23 cellular contexts compared by ENCODE assay signal in the genomic region with DNA sequence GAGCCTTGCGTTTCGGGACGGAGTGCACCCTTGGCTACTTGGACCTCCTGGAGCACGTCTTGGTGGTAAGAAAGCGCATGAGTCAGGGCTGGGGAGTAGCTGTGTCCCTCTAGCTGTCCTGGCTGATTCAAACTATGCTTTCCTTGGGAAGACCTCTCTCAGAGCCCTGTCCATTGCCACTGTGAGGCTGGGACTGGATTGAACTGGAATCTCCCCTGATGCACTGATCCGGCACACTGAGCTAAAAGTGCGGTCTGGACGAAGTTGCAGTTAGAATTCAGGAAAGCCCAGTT.
A peak's percentile ranks its signal among the peaks of the same experiment; 100 is the strongest.
DNase-seq lines count a peak whose midpoint lies in the region; ATAC-seq and TF ChIP-seq lines count a peak whose summit lies in the region.
"Had no signal": no experiment of that assay in that cellular context is flagged by ENCODE, and none has a peak within 500 bp of the region (broad histone marks: within the 10 kb centered on the region; RNA-seq: fewer than 3 reads in every experiment).

No MANE protein-coding gene starts in this region.

- WGBS in IMR-90 (ENCODE audit: extremely low coverage in 2 of 2, insufficient read length in 1 of 2), 2 experiments = 86% methylated on average over 4 of the region's 8 CpGs; no CpG with 5 or more reads in 1 of the 2 experiments
- 94 to 97% methylated on average over 8 of the region's 8 CpGs for WGBS in mesodermal cell (ENCODE audit: insufficient coverage in 2 of 2), 2 experiments
- WGBS in trophoblast cell (ENCODE audit: extremely low coverage, insufficient coverage, insufficient read length) = no CpG with 5 or more reads among the region's 8 CpGs

- no peaks in the 10 kb centered on the region for H3K27me3 Mint-ChIP-seq in Calu3 (ENCODE audit: unreplicated experiment)

- peak overlapping the region; percentile 62; the same call in 1 of the 2 replicates for H3K14ac ChIP-seq in IMR-90 (replicated peaks; ENCODE audit: low read depth, low read length)
- H3K14ac ChIP-seq in trophoblast cell (ENCODE audit: low read length) = peak overlapping the region; percentile 97

- H3K18ac ChIP-seq in IMR-90 (ENCODE audit: low read depth, low read length) (no peak overlapping the region), trophoblast cell (ENCODE audit: low read length) (peak overlapping the region; percentile 89)

- no peak for TF ChIP-seq RAD21 in IMR-90 (IDR thresholded peaks at IDR 0.05; ENCODE audit: low read length)

- no peak overlapping the region for H2AFZ ChIP-seq in IMR-90 (replicated peaks; ENCODE audit: low read length, poor library complexity)
- peak overlapping the region; percentile 28 for H2AFZ ChIP-seq in trophoblast cell (ENCODE audit: insufficient read depth, low read length, poor library complexity)

- no peak for TF ChIP-seq POLR2A in IMR-90 (IDR thresholded peaks at IDR 0.05; ENCODE audit: low read depth, low read length)

- no peak overlapping the region for H3K23ac ChIP-seq in IMR-90 (ENCODE audit: low read depth, low read length)
- H3K23ac ChIP-seq in trophoblast cell (ENCODE audit: low read length) = no peak overlapping the region

- DNase-seq in Calu3 (no peak), IMR-90 (peak; percentile 25), trophoblast cell (no peak), hypothalamus (lab: John Stamatoyannopoulos, UW) (no peak), NCI-H69 (lab: John Stamatoyannopoulos, UW) (no peak)
- no peak for DNase-seq in stimulated activated CD4-positive, alpha-beta T cell treated with anti-CD3 and anti-CD28 coated beads, Interleukin-1b, Interleukin-23, amount 100 ng/mL, for 48 hours
- DNase-seq: C1 segment of cervical spinal cord; CD4-positive, alpha-beta memory T cell; COR-L47; DMS 273 treated with DMSO at 0.1 percent for 48 hours; DMS79; KG1; MM.1S; NCI-H2029 treated with DMSO at 0.1 percent for 48 hours; NCI-H446 treated with DMSO at 0.1 percent for 48 hours; NCI-H526 treated with DMSO at 0.1 percent for 48 hours; Peyer's patch; SHP77 treated with DMSO at 0.1 percent for 48 hours had no signal

- no peak overlapping the region for H3K56ac ChIP-seq in IMR-90 (ENCODE audit: extremely low read depth, insufficient read depth, low read length)

- peak overlapping the region; percentile 67 for H3K4ac ChIP-seq in IMR-90 (ENCODE audit: low read depth, low read length)
- H3K4ac ChIP-seq in trophoblast cell (ENCODE audit: low read depth, low read length) = peak overlapping the region; percentile 92

- dilution Hi-C loops in IMR-90 (cut with HindIII; ENCODE audit: low sequenced_read_pairs, unreplicated experiment) = no loop called here

- H3K36me3 Mint-ChIP-seq in Calu3 (ENCODE audit: insufficient read depth, unreplicated experiment) = peaks cover 4% of the 10 kb centered on the region
- H3K36me3 Mint-ChIP-seq: CD4-positive, alpha-beta memory T cell had no signal

- H3K4me2 ChIP-seq in IMR-90 (ENCODE audit: low read depth, low read length) (no peak overlapping the region), trophoblast cell (ENCODE audit: low read length) (no peak overlapping the region)

- H4K91ac ChIP-seq in IMR-90 (ENCODE audit: insufficient read depth, low read depth, low read length) (no peak overlapping the region), trophoblast cell (ENCODE audit: low read depth, low read length) (peak overlapping the region; percentile 99)

- intact Hi-C loops in Calu3 (cut with micrococcal nuclease; ENCODE audit: unreplicated experiment) = no loop called here
- intact Hi-C loops in IMR-90 (cut with micrococcal nuclease) = no loop called here

- CTCF ChIA-PET in Calu3 (lab: Charles Lee) = interaction anchor here (1.0 to 2.1 kb wide), 4 partner anchors 11 to 86 kb away, joined by 3 to 6 read pairs (median 4); no protein-coding TSS in a partner anchor
- CTCF ChIA-PET in IMR-90 (lab: Yijun Ruan, JAX) = interaction anchor here (0.9 to 1.3 kb wide), 2 partner anchors 238 to 326 kb away, joined by 5 to 6 read pairs; no protein-coding TSS in a partner anchor

- peaks cover 20% of the 10 kb centered on the region for H3K9me1 ChIP-seq in IMR-90 (ENCODE audit: insufficient read depth, low read length)

- H3K27ac ChIP-seq in IMR-90 (ENCODE audit: insufficient read depth, low read length) (no peak overlapping the region), mesodermal cell (ENCODE audit: low read depth, low read length, severe bottlenecking) (peak overlapping the region; percentile 82), trophoblast cell (ENCODE audit: low read depth, low read length) (peak overlapping the region; percentile 98)
- H3K27ac ChIP-seq: HL-60, Peyer's patch, SK-N-MC had no signal

- peak overlapping the region; percentile 31 for H4K12ac ChIP-seq in trophoblast cell (ENCODE audit: low read depth, low read length)

- H3K9me3 ChIP-seq in IMR-90 (ENCODE audit: control insufficient read depth, insufficient read depth, low read length) = no peaks in the 10 kb centered on the region
- no peaks in the 10 kb centered on the region for H3K9me3 ChIP-seq in mesodermal cell (ENCODE audit: control insufficient read depth, low read length)
- no peaks in the 10 kb centered on the region for H3K9me3 ChIP-seq in trophoblast cell (ENCODE audit: insufficient read depth, low read depth, low read length)
- H3K9me3 ChIP-seq: Peyer's patch had no signal

- TF ChIP-seq CTCF in Calu3 (IDR thresholded peaks at IDR 0.05; ENCODE audit: unreplicated experiment) (no peak), IMR-90 (conservative IDR thresholded peaks at IDR 0.05; ENCODE audit: low read depth, low read length) (no peak)

- H3K27me3 ChIP-seq in IMR-90 (ENCODE audit: control insufficient read depth, insufficient read depth, low read length) = no peaks in the 10 kb centered on the region
- H3K27me3 ChIP-seq in trophoblast cell (ENCODE audit: insufficient read depth, low read length) = no peaks in the 10 kb centered on the region
- H3K27me3 ChIP-seq: Peyer's patch had no signal

- H3K9ac ChIP-seq in IMR-90 (ENCODE audit: low read depth, low read length) (no peak overlapping the region), trophoblast cell (ENCODE audit: low read length) (peak overlapping the region; percentile 1)

- POLR2A ChIA-PET in IMR-90 (lab: Charles Lee; ENCODE audit: unreplicated experiment) = interaction anchor here (1.5 kb wide), 1 partner anchor 237 kb away, joined by 6 read pairs; no protein-coding TSS in a partner anchor

- H2AK9ac ChIP-seq in IMR-90 (replicated peaks; ENCODE audit: low read depth, low read length, poor library complexity) = peak overlapping the region; percentile 3

- H3K4me3 Mint-ChIP-seq in Calu3 (ENCODE audit: low read depth, unreplicated experiment) = no peak overlapping the region
- H3K4me3 Mint-ChIP-seq: CD4-positive, alpha-beta memory T cell had no signal

- H3K4me3 ChIP-seq in IMR-90 (ENCODE audit: insufficient read depth, low read depth, low read length) = no peak overlapping the region
- no peak overlapping the region for H3K4me3 ChIP-seq in mesodermal cell (ENCODE audit: extremely low read depth, insufficient read depth, low read length, poor library complexity, severe bottlenecking)
- no peak overlapping the region for H3K4me3 ChIP-seq in trophoblast cell (ENCODE audit: low read depth, low read length)
- H3K4me3 ChIP-seq: Peyer's patch, SK-N-MC had no signal

- in situ Hi-C loops in IMR-90 (cut with MboI; ENCODE audit: low sequenced_read_pairs) = no loop called here

- H4K20me1 ChIP-seq in IMR-90 (ENCODE audit: insufficient read depth, low read length) = no peaks in the 10 kb centered on the region

- 0 out of 2 replicates have a peak overlapping the region, but pooled peaks have one; percentile 68 for H2AK5ac ChIP-seq in IMR-90 (ENCODE audit: low read depth, low read length)
- peak overlapping the region; percentile 98 for H2AK5ac ChIP-seq in trophoblast cell (ENCODE audit: low read length)

- no peak for ATAC-seq in IMR-90 (ENCODE audit: low read depth)
- no peak for ATAC-seq in HG03280 (IDR thresholded peaks at IDR 0.05; ENCODE audit: unreplicated experiment)
- ATAC-seq: HCT116 had no signal

- H3K9me3 Mint-ChIP-seq in Calu3 (ENCODE audit: low read depth, unreplicated experiment) = no peaks in the 10 kb centered on the region
- H3K9me3 Mint-ChIP-seq: CD4-positive, alpha-beta memory T cell had no signal

- H3K79me2 ChIP-seq in trophoblast cell (ENCODE audit: control insufficient read depth, insufficient read depth, low read length, poor library complexity) = peaks cover 18% of the 10 kb centered on the region

- H2BK5ac ChIP-seq in IMR-90 (ENCODE audit: low read depth, low read length, poor library complexity, severe bottlenecking) (no peak overlapping the region), trophoblast cell (ENCODE audit: low read depth, low read length, poor library complexity) (peak overlapping the region; percentile 94)

- H3K27ac Mint-ChIP-seq in Calu3 (ENCODE audit: unreplicated experiment) = peak overlapping the region; percentile 18
- H3K27ac Mint-ChIP-seq: CD4-positive, alpha-beta memory T cell had no signal

- 0 out of 4 replicates have a peak overlapping the region, but pooled peaks of 1 of the 2 experiments have one; percentile 4 for H4K8ac ChIP-seq in IMR-90 (ENCODE audit: low read depth in 2 of 2, low read length in 2 of 2)
- peak overlapping the region; percentile 78 for H4K8ac ChIP-seq in trophoblast cell (ENCODE audit: low read depth, low read length)

- BruUV-seq in Calu3 (replicated peaks; lab: Mats Ljungman, UMichigan) = no TSS peak
- BruUV-seq in IMR-90 (replicated peaks; lab: Mats Ljungman, UMichigan) = no TSS peak

- H3K4me1 ChIP-seq in IMR-90 (ENCODE audit: control insufficient read depth, insufficient read depth, low read length) = peaks cover 9% of the 10 kb centered on the region; the same call in 1 of the 2 replicates
- H3K4me1 ChIP-seq in mesodermal cell (ENCODE audit: control insufficient read depth, insufficient read depth, low read length, poor library complexity, severe bottlenecking) = peaks cover 25% of the 10 kb centered on the region
- peaks cover 34 to 38% of the 10 kb centered on the region in 2 experiments for H3K4me1 ChIP-seq in trophoblast cell (ENCODE audit: control insufficient read depth in 1 of 2, insufficient read depth in 2 of 2, low read length in 2 of 2)
- H3K4me1 ChIP-seq: Peyer's patch had no signal

- peaks cover 46% of the 10 kb centered on the region for H3K4me1 Mint-ChIP-seq in Calu3 (ENCODE audit: low read depth, unreplicated experiment)
- H3K4me1 Mint-ChIP-seq: CD4-positive, alpha-beta memory T cell had no signal

- no peak overlapping the region for H4K5ac ChIP-seq in IMR-90 (ENCODE audit: low read depth, low read length)

- H3K36me3 ChIP-seq in IMR-90 (ENCODE audit: control insufficient read depth, insufficient read depth, low read length) (peaks cover 15% of the 10 kb centered on the region; the same call in 1 of the 2 replicates), mesodermal cell (ENCODE audit: control insufficient read depth, insufficient read depth, low read length) (peaks cover 10% of the 10 kb centered on the region), trophoblast cell (ENCODE audit: control insufficient read depth in 1 of 2, insufficient read depth in 2 of 2, low read length in 2 of 2) (peaks cover 35 to 40% of the 10 kb centered on the region in 2 experiments)

- peak overlapping the region; percentile 43; the same call in 1 of the 2 replicates for H2BK20ac ChIP-seq in IMR-90 (ENCODE audit: low read depth, low read length)

- H2BK12ac ChIP-seq in trophoblast cell (ENCODE audit: low read length) = peak overlapping the region; percentile 99

- H3K79me1 ChIP-seq in IMR-90 (ENCODE audit: low read depth in 1 of 2, low read length in 2 of 2) (no peaks in the 10 kb centered on the region), trophoblast cell (ENCODE audit: low read length) (peaks cover 63% of the 10 kb centered on the region)

- 0 out of 2 replicates have a peak overlapping the region, but pooled peaks have one; percentile 19 for H2BK120ac ChIP-seq in IMR-90 (ENCODE audit: low read depth, low read length)
- peak overlapping the region; percentile 99 for H2BK120ac ChIP-seq in trophoblast cell (ENCODE audit: insufficient read depth, low read length, poor library complexity)

- no peak overlapping the region for H2BK15ac ChIP-seq in IMR-90 (ENCODE audit: low read depth, low read length)
